2 cellular contexts compared by ENCODE assay signal in the genomic region with DNA sequence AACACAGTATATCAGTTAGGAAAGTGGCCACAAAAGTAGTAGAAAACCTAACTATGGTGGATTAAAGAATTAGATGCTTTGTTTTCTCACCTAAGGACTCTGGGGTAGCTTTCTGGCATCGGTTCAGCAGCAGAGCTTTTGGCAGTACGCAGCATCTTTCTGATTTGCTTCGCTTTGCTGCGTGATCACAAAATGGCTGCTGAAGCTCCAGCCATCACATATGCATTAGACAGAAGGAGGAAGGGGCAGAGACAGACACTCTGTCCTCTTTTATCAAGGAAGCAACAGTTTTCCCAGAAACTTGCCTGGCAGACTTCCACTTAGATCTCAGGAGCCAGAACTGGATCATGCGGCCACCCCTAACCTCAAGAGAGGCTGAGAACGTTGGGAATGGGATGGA.
TF ChIP-seq lines count a peak whose summit lies in the region.

No MANE protein-coding gene starts in this region.

TF ChIP-seq in HEK293, 187 proteins besides CTCF, POLR2A, EP300 and RAD21:
- TF ChIP-seq SALL2 (tag by site-specific recombination; IDR thresholded peaks at IDR 0.05; ENCODE audit: borderline replicate concordance) (no peak), EGR2 (tag by site-specific recombination; IDR thresholded peaks at IDR 0.05; ENCODE audit: low read depth) (no peak), ZNF280D (tag by site-specific recombination; IDR thresholded peaks at IDR 0.05) (peak; percentile 80), ZNF677 (tag by site-specific recombination; IDR thresholded peaks at IDR 0.05) (no peak), YY2 (tag by site-specific recombination; IDR thresholded peaks at IDR 0.05) (no peak), MYNN (tag by site-specific recombination; IDR thresholded peaks at IDR 0.05; ENCODE audit: borderline replicate concordance) (no peak), SETDB1 (IDR thresholded peaks at IDR 0.05; ENCODE audit: insufficient read length, low read length) (peak; percentile 38)
TF ChIP-seq in HEK293: peak in this region for 2.

TF ChIP-seq in K562, 482 proteins besides CTCF, POLR2A, EP300 and RAD21:
- TF ChIP-seq, protein P1, sequence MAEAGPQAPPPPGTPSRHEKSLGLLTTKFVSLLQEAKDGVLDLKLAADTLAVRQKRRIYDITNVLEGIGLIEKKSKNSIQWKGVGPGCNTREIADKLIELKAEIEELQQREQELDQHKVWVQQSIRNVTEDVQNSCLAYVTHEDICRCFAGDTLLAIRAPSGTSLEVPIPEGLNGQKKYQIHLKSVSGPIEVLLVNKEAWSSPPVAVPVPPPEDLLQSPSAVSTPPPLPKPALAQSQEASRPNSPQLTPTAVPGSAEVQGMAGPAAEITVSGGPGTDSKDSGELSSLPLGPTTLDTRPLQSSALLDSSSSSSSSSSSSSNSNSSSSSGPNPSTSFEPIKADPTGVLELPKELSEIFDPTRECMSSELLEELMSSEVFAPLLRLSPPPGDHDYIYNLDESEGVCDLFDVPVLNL (CRISPR knock-in tag; IDR thresholded peaks at IDR 0.05; ENCODE audit: low read depth), result no peak
- TF ChIP-seq RBM25 (IDR thresholded peaks at IDR 0.05; ENCODE audit: low read depth, low read length, severe bottlenecking), result peak; percentile 86
TF ChIP-seq in K562: peak in this region for 1.
